1 cellular context compared by ENCODE assay signal in the genomic region with DNA sequence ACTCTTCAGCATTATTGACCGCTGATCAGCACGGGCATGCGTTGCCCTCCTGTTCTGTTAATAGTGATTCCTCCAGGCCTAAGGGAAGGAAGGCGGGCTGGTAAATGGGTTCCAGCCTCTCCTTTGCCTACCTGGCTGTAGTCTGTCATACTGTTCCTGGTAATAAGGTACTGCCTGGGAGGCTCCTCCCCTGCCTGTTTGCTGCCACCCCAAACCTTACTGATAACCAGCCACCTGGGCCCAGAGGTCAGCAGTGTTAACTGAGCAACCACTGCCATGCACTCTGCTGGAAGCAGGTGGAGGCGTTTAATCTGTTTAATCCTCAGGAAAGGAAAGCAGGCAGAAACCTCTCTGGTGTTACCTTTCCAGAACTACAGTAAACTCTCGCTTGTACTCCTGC.
TF ChIP-seq lines count a peak whose summit lies in the region.

No MANE protein-coding gene starts in this region.

TF ChIP-seq in HepG2, 621 proteins besides CTCF, POLR2A, EP300 and RAD21:
- TF ChIP-seq MYC (CRISPR knock-in tag; IDR thresholded peaks at IDR 0.05; ENCODE audit: borderline replicate concordance) (0 out of 2 replicates have a peak, but pooled peaks have one; percentile 11), NFKB2 (CRISPR knock-in tag; IDR thresholded peaks at IDR 0.05; ENCODE audit: borderline replicate concordance) (0 out of 2 replicates have a peak, but pooled peaks have one; percentile 16)
- TF ChIP-seq, protein P1, sequence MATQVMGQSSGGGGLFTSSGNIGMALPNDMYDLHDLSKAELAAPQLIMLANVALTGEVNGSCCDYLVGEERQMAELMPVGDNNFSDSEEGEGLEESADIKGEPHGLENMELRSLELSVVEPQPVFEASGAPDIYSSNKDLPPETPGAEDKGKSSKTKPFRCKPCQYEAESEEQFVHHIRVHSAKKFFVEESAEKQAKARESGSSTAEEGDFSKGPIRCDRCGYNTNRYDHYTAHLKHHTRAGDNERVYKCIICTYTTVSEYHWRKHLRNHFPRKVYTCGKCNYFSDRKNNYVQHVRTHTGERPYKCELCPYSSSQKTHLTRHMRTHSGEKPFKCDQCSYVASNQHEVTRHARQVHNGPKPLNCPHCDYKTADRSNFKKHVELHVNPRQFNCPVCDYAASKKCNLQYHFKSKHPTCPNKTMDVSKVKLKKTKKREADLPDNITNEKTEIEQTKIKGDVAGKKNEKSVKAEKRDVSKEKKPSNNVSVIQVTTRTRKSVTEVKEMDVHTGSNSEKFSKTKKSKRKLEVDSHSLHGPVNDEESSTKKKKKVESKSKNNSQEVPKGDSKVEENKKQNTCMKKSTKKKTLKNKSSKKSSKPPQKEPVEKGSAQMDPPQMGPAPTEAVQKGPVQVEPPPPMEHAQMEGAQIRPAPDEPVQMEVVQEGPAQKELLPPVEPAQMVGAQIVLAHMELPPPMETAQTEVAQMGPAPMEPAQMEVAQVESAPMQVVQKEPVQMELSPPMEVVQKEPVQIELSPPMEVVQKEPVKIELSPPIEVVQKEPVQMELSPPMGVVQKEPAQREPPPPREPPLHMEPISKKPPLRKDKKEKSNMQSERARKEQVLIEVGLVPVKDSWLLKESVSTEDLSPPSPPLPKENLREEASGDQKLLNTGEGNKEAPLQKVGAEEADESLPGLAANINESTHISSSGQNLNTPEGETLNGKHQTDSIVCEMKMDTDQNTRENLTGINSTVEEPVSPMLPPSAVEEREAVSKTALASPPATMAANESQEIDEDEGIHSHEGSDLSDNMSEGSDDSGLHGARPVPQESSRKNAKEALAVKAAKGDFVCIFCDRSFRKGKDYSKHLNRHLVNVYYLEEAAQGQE (IDR thresholded peaks at IDR 0.05; ENCODE audit: borderline replicate concordance in 1 of 2, low read depth in 1 of 2, low read length in 2 of 2) = no peak
- TF ChIP-seq, protein P2, sequence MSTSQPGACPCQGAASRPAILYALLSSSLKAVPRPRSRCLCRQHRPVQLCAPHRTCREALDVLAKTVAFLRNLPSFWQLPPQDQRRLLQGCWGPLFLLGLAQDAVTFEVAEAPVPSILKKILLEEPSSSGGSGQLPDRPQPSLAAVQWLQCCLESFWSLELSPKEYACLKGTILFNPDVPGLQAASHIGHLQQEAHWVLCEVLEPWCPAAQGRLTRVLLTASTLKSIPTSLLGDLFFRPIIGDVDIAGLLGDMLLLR (CRISPR knock-in tag; IDR thresholded peaks at IDR 0.05) = no peak
